Comparison of ENCODE assay signal across 22 cellular contexts in genomic region chr11:106690923-106691322, GRCh38.
DNase-seq lines count a peak whose midpoint lies in the region; ATAC-seq and TF ChIP-seq lines count a peak whose summit lies in the region.
"Had no signal": no experiment of that assay in that cellular context is flagged by ENCODE, and none has a peak within 500 bp of the region (broad histone marks: within the 10 kb centered on the region; RNA-seq: fewer than 3 reads in every experiment).

No MANE protein-coding gene starts in this region.

- no peak for TF ChIP-seq CTCF in DND-41 (IDR thresholded peaks at IDR 0.05; ENCODE audit: borderline replicate concordance, extremely low read depth, low read length, poor library complexity, severe bottlenecking)

- no peaks in the 10 kb centered on the region for H3K9me3 ChIP-seq in DND-41 (ENCODE audit: insufficient read depth, low read length, severe bottlenecking)
- H3K9me3 ChIP-seq: A549, BE2C, BLaER1 had no signal

- H3K27me3 ChIP-seq in ACC112 (ENCODE audit: insufficient read depth, low read length): no peaks in the 10 kb centered on the region
- no peaks in the 10 kb centered on the region for H3K27me3 ChIP-seq in DND-41 (ENCODE audit: insufficient read depth, low read length, poor library complexity)
- H3K27me3 ChIP-seq: BE2C, BLaER1 had no signal

- ATAC-seq in DND-41 (ENCODE audit: insufficient read depth, low read depth) (no peak), HG03571 (IDR thresholded peaks at IDR 0.05; ENCODE audit: unreplicated experiment) (no peak)
- ATAC-seq: A549, GM12878 had no signal

- H3K36me3 ChIP-seq in ACC112 (ENCODE audit: insufficient read depth, low read length) (no peaks in the 10 kb centered on the region), DND-41 (ENCODE audit: insufficient read depth, low read length) (no peaks in the 10 kb centered on the region)
- H3K36me3 ChIP-seq: BE2C, BLaER1 had no signal

- H3K79me2 ChIP-seq in ACC112 (ENCODE audit: control insufficient read depth, insufficient read depth, low read length, unreplicated experiment): no peaks in the 10 kb centered on the region
- no peaks in the 10 kb centered on the region for H3K79me2 ChIP-seq in DND-41 (ENCODE audit: insufficient read depth, low read length)

- CTCF ChIA-PET in HEK293T (lab: Yijun Ruan, JAX): no interaction called here

- POLR2A ChIA-PET in HEK293T (lab: Yijun Ruan, JAX): no interaction called here

- no peak for DNase-seq in DND-41
- no peak for DNase-seq in HEK293T (ENCODE audit: extremely low spot score)
- DNase-seq in A172 (ENCODE audit: low spot score): no peak
- DNase-seq in stimulated activated CD4-positive, alpha-beta T cell treated with anti-CD3 and anti-CD28 coated beads, Interleukin-4, amount 100 ng/mL, for 1 hour: no peak
- DNase-seq: 8988T; ACHN; BE2C; C1 segment of cervical spinal cord; CD4-positive, alpha-beta memory T cell; CD4-positive, CD25-positive, alpha-beta regulatory T cell; CD8-positive, alpha-beta memory T cell; COR-L47; DMS 273 treated with DMSO at 0.1 percent for 48 hours; DMS153; DMS53; DMS79; GDM1 had no signal

- no peak overlapping the region for H3K9ac ChIP-seq in DND-41 (ENCODE audit: low read depth, low read length)
- H3K9ac ChIP-seq: BLaER1 had no signal

- no peaks in the 10 kb centered on the region for H4K20me1 ChIP-seq in DND-41 (ENCODE audit: insufficient read depth, low read length)
- H4K20me1 ChIP-seq: BLaER1 had no signal

- no peaks in the 10 kb centered on the region for H3K4me1 ChIP-seq in ACC112 (ENCODE audit: control insufficient read depth, insufficient read depth, low read length, unreplicated experiment)
- H3K4me1 ChIP-seq in DND-41 (ENCODE audit: insufficient read depth, low read length): no peaks in the 10 kb centered on the region
- H3K4me1 ChIP-seq: A549, BE2C, BLaER1 had no signal

- H3K27ac ChIP-seq in ACC112 (ENCODE audit: low read depth, low read length) (no peak overlapping the region), DND-41 (ENCODE audit: low read length) (no peak overlapping the region)
- H3K27ac ChIP-seq: A549, BLaER1 had no signal

- peak overlapping the region; percentile 15 for H2AFZ ChIP-seq in ACC112 (ENCODE audit: low read length, unreplicated experiment)
- H2AFZ ChIP-seq in DND-41 (ENCODE audit: low read depth, low read length): no peak overlapping the region; the same call in 1 of the 2 replicates

- H3K4me3 ChIP-seq in ACC112 (ENCODE audit: low read depth, low read length) (no peak overlapping the region), DND-41 (ENCODE audit: low read depth in 1 of 2, low read length in 2 of 2) (no peak overlapping the region)
- H3K4me3 ChIP-seq: A549, BLaER1, GM12878 had no signal

- H3K4me2 ChIP-seq in DND-41 (ENCODE audit: insufficient read depth, low read length): peak overlapping the region; percentile 9; the same call in 1 of the 2 replicates
- H3K4me2 ChIP-seq: A549, BLaER1 had no signal

TF ChIP-seq in HEK293T, 16 proteins besides CTCF, POLR2A, EP300 and RAD21:
- TF ChIP-seq CTBP1 (IDR thresholded peaks at IDR 0.05; ENCODE audit: borderline replicate concordance) (no peak), HDGF (IDR thresholded peaks at IDR 0.05; ENCODE audit: borderline replicate concordance) (no peak), PKNOX1 (IDR thresholded peaks at IDR 0.05) (peak; percentile 62)
TF ChIP-seq in HEK293T: peak in this region for 1.
